In genomic region chr12:14384783-14385638, GRCh38 we compare ENCODE assay signal across 8 cellular contexts. TPM values are rescaled to one million over a fixed set of nuclear protein-coding genes. Genes with fewer than 3 reads are reported as not detected.
A peak's percentile ranks its signal among the peaks of the same experiment; 100 is the strongest.
DNase-seq lines count a peak whose midpoint lies in the region; ATAC-seq and TF ChIP-seq lines count a peak whose summit lies in the region.

No MANE protein-coding gene starts in this region.

- no peaks in the 10 kb centered on the region for H3K36me3 ChIP-seq in GM06990 (ENCODE audit: control insufficient read depth, insufficient read depth, low read length)
- no peaks in the 10 kb centered on the region for H3K36me3 ChIP-seq in GM23338 (ENCODE audit: insufficient read depth)
- peaks cover 6% of the 10 kb centered on the region for H3K36me3 ChIP-seq in SJCRH30

- ATAC-seq in GM23338 (peak; percentile 81), left ventricle myocardium superior (peak; percentile 97)

- H3K27me3 ChIP-seq in GM06990 (replicated peaks; ENCODE audit: control insufficient read depth, insufficient read depth, low read length) (no peaks in the 10 kb centered on the region), GM23338 (ENCODE audit: insufficient read depth) (no peaks in the 10 kb centered on the region), SJCRH30 (no peaks in the 10 kb centered on the region)

- H3K4me3 ChIP-seq in GM06990 (replicated peaks; ENCODE audit: low read depth, low read length) (peak overlapping the region; percentile 60), GM23338 (peak overlapping the region; percentile 35), SJCRH30 (peak overlapping the region; percentile 54)

- H3K27ac ChIP-seq in GM23338 (ENCODE audit: low read depth): peak overlapping the region; percentile 83
- H3K27ac ChIP-seq in SJCRH30: peak overlapping the region; percentile 91

- H3K36me3 Mint-ChIP-seq in GM23338 (ENCODE audit: low read depth): peaks cover 24% of the 10 kb centered on the region

- H3K27me3 Mint-ChIP-seq in GM23338 (ENCODE audit: insufficient read depth, low read depth, poor library complexity): peaks cover 12% of the 10 kb centered on the region

- TF ChIP-seq CTCF in GM06990 (IDR thresholded peaks at IDR 0.05; ENCODE audit: insufficient read depth, low read length, poor library complexity, severe bottlenecking) (no peak), GM23338 (conservative IDR thresholded peaks at IDR 0.05; ENCODE audit: low read depth in 2 of 2) (no peak)

- no peaks in the 10 kb centered on the region for H3F3A ChIP-seq in GM23338 (replicated peaks; ENCODE audit: low read depth)

- peaks cover 100% of the 10 kb centered on the region for H3K79me2 ChIP-seq in GM23338 (replicated peaks; ENCODE audit: insufficient read depth)

- H3K9me3 Mint-ChIP-seq in GM23338: peaks cover 3% of the 10 kb centered on the region; the same call in 2 of the 3 replicates

- peak overlapping the region; percentile 56 for H3K4me3 Mint-ChIP-seq in GM23338

- peaks cover 4% of the 10 kb centered on the region for H3K9me3 ChIP-seq in SJCRH30 (replicated peaks)

- intact Hi-C loops in left ventricle myocardium superior (cut with micrococcal nuclease): no loop called here

- no peaks in the 10 kb centered on the region for H3K9me2 ChIP-seq in GM23338 (ENCODE audit: insufficient read depth)

- H3K27ac Mint-ChIP-seq in GM23338: peak overlapping the region; percentile 97

- H3K4me1 Mint-ChIP-seq in GM23338: peaks cover 55% of the 10 kb centered on the region

- DNase-seq in GM06990 (ENCODE audit: extremely low read depth, insufficient read length): peak; percentile 77
- DNase-seq in GM23338 (ENCODE audit: low spot score): peak; percentile 82
- peak; percentile 95 for DNase-seq in LHCN-M2 (ENCODE audit: low read depth)
- DNase-seq in SJCRH30: peak; percentile 91 to 97
- peak; percentile 27 for DNase-seq in amniotic stem cell (lab: John Stamatoyannopoulos, UW)
- no peak for DNase-seq in left ventricle myocardium superior
- DNase-seq in pulmonary artery endothelial cell (ENCODE audit: low read depth, low spot score): peak; percentile 68
- no peak for DNase-seq in mesenteric fat pad (ENCODE audit: low spot score)

- H4K20me1 ChIP-seq in GM23338 (replicated peaks; ENCODE audit: insufficient read depth): no peaks in the 10 kb centered on the region; the same call in none of the 2 replicates

- peaks cover 62% of the 10 kb centered on the region for H3K4me1 ChIP-seq in GM23338 (ENCODE audit: insufficient read depth)
- peaks cover 8% of the 10 kb centered on the region for H3K4me1 ChIP-seq in SJCRH30

- H3K4me2 ChIP-seq in GM23338: peak overlapping the region; percentile 70

- H2AFZ ChIP-seq in GM23338: no peak overlapping the region

TF ChIP-seq in GM23338, 12 proteins besides CTCF, POLR2A, EP300 and RAD21 (continues in another document):
- TF ChIP-seq REST (IDR thresholded peaks at IDR 0.05; ENCODE audit: unreplicated experiment) (no peak), ZNF462 (CRISPR knock-in tag; IDR thresholded peaks at IDR 0.05) (no peak), ETS1 (IDR thresholded peaks at IDR 0.05) (no peak), STAT1 (IDR thresholded peaks at IDR 0.05; ENCODE audit: unreplicated experiment) (no peak), JUNB (IDR thresholded peaks at IDR 0.05; ENCODE audit: unreplicated experiment) (no peak)

RNA-seq across cellular contexts. Expression of gene ATF7IP, which starts 19.5 kb away (rescaled TPM):
- 107 and 118 TPM in 2 replicates for total RNA-seq in GM23338 (2014; rRNA removed; shearing (Covaris generic))
- 54.7 and 76.4 TPM in 2 replicates for polyA plus RNA-seq in GM23338 (2016; fragmentation: Nextera tagmentation; extraction: Ambion mirVana)
- total RNA-seq in LHCN-M2 (2014; rRNA removed) (24.4 and 41.9 TPM in 2 replicates), left ventricle myocardium superior (58.5 TPM), pulmonary artery endothelial cell (18.7 and 23.9 TPM in 2 replicates), mesenteric fat pad (59.7 TPM)
- polyA plus RNA-seq in LHCN-M2 (2012): 10.0 TPM
- 55.7 and 61.6 TPM in 2 replicates for total RNA-seq in SJCRH30 (2014; rRNA removed; shearing (Covaris generic))

Comparison
In these comparisons a context has a peak if more than half of its experiments do, and no peak if none do; other contexts are left out.
1. DNase-seq: peak in GM06990 (single experiment), GM23338 (single experiment), LHCN-M2 (single experiment), SJCRH30 (2 of 2), amniotic stem cell (single experiment) and pulmonary artery endothelial cell (single experiment); none in left ventricle myocardium superior (single experiment) and mesenteric fat pad (single experiment).
2. Peak in every context shown above with its lines, with median percentiles within 50 percentile points of each other: H3K4me3 ChIP-seq.